8 cellular contexts compared by ENCODE assay signal in genomic region chr11:118792642-118793124, GRCh38. TPM values are rescaled to one million over a fixed set of nuclear protein-coding genes. Genes with fewer than 3 reads are reported as not detected.
A peak's percentile ranks its signal among the peaks of the same experiment; 100 is the strongest.
DNase-seq lines count a peak whose midpoint lies in the region; ATAC-seq, FAIRE-seq and TF ChIP-seq lines count a peak whose summit lies in the region.

No MANE protein-coding gene starts in this region.

- peak; percentile 78 for FAIRE-seq in TTC549 (lab: Jason Lieb, UNC)
- FAIRE-seq in D721Med (lab: Jason Lieb, UNC): no peak

- peak overlapping the region; percentile 99 for H3K9ac ChIP-seq in Loucy (ENCODE audit: low read depth, low read length, poor library complexity, severe bottlenecking)

- 1 to 2% methylated on average over 7 of the region's 7 CpGs for WGBS in sigmoid colon, 2 donors

- peak overlapping the region; percentile 41; the same call in 1 of the 2 replicates for H2AFZ ChIP-seq in Loucy (ENCODE audit: low read length)

- no peak for TF ChIP-seq EP300 in sigmoid colon (IDR thresholded peaks at IDR 0.05)

- H3K27ac ChIP-seq in sigmoid colon: peak overlapping the region; percentile 97 to 99 (median 98)

- H3K4me3 ChIP-seq in Loucy (ENCODE audit: low read length, poor library complexity, severe bottlenecking) (peak overlapping the region; percentile 96), iPS-11a (ENCODE audit: low read depth, low read length) (peak overlapping the region; percentile 96), sigmoid colon (peak overlapping the region; percentile 66 to 95 (median 90))

- H3K4me1 ChIP-seq in Loucy (ENCODE audit: insufficient read depth, low read length, poor library complexity, severe bottlenecking) (peaks cover 15% of the 10 kb centered on the region), sigmoid colon (peaks cover 0 to 32% (median 21%) of the 10 kb centered on the region in 4 donors)

- DNase-seq in GDM1 (lab: John Stamatoyannopoulos, UW) (peak; percentile 90), T47D (ENCODE audit: low read depth in 1 of 2, low spot score in 1 of 2) (peak; percentile 45 to 74), sigmoid colon (peak; percentile 91), D721Med (ENCODE audit: insufficient read length, low spot score) (no peak)

- peaks cover 4% of the 10 kb centered on the region; the same call in 1 of the 2 replicates for H3F3A ChIP-seq in Loucy (ENCODE audit: low read depth)

- no peaks in the 10 kb centered on the region for H3K36me3 ChIP-seq in Loucy (ENCODE audit: insufficient read depth, low read length)
- H3K36me3 ChIP-seq in sigmoid colon: no peaks in the 10 kb centered on the region

- H3K9me2 ChIP-seq in Loucy (replicated peaks; ENCODE audit: low read depth, low read length): no peaks in the 10 kb centered on the region

- in situ Hi-C loops in T47D (cut with HindIII; ENCODE audit: low pct_unique_long_range_greater_than_20kb, low sequenced_read_pairs): no loop called here

- peak; percentile 74 to 79 for TF ChIP-seq POLR2A in sigmoid colon (IDR thresholded peaks at IDR 0.05)

- peaks cover 44% of the 10 kb centered on the region for H3K79me2 ChIP-seq in Loucy (ENCODE audit: insufficient read depth, low read length)

- peaks cover 26% of the 10 kb centered on the region for H4K20me1 ChIP-seq in Loucy (ENCODE audit: insufficient read depth, low read length, poor library complexity, severe bottlenecking)

- peak; percentile 60 for ATAC-seq in GM21786 (IDR thresholded peaks at IDR 0.05; ENCODE audit: unreplicated experiment)

- intact Hi-C loops in sigmoid colon (cut with DNase I): loop anchor here (2.0 to 5.0 kb wide), 3 partner anchors 28 to 115 kb away; no protein-coding TSS in a partner anchor

- no peaks in the 10 kb centered on the region for H3K9me3 ChIP-seq in Loucy (ENCODE audit: insufficient read depth, low read depth, low read length)
- no peaks in the 10 kb centered on the region for H3K9me3 ChIP-seq in sigmoid colon

- H3K27me3 ChIP-seq in Loucy (ENCODE audit: insufficient read depth, low read length, poor library complexity, severe bottlenecking) (peaks cover 3% of the 10 kb centered on the region), sigmoid colon (no peaks in the 10 kb centered on the region)

- H3K4me2 ChIP-seq in Loucy (ENCODE audit: low read depth, low read length, poor library complexity, severe bottlenecking): peak overlapping the region; percentile 75

- no peak for TF ChIP-seq CTCF in Loucy (conservative IDR thresholded peaks at IDR 0.05; ENCODE audit: low read length)
- no peak for TF ChIP-seq CTCF in sigmoid colon (IDR thresholded peaks at IDR 0.05)
- TF ChIP-seq CTCF in D721Med (IDR thresholded peaks at IDR 0.05; ENCODE audit: insufficient read depth, missing control alignments): no peak

RNA-seq across cellular contexts. Expression of gene DDX6, which starts 1.7 kb away (rescaled TPM):
- total RNA-seq in sigmoid colon: 100 to 1,000 TPM in 3 of 4 donors, 10 to 100 TPM in 1; 97.8 to 137 (median 121) TPM
- 10 to 100 TPM; 19.2 to 37.8 (median 20.8) TPM for polyA plus RNA-seq in sigmoid colon
